ENCODE assay signal across 8 cellular contexts in the genomic region with DNA sequence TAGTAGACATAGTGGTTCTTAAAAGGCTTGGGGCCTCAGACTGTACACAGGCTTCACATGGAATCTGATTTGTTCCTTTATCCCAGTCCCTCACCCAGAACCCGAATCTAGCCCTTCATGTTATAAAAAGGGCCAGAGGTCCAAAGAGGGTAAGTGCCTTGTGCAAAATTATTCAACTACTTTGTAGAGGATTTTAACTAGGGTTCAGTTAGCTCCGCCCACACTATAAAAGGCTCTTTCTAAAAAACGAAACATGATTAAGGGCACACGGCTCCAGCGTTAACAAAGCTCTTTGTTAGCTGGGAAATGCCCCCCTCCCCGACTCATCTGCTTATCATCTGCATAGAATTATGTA. TPM values are rescaled to one million over a fixed set of nuclear protein-coding genes. Genes with fewer than 3 reads are reported as not detected.
A peak's percentile ranks its signal among the peaks of the same experiment; 100 is the strongest.
DNase-seq lines count a peak whose midpoint lies in the region; ATAC-seq and TF ChIP-seq lines count a peak whose summit lies in the region.

No MANE protein-coding gene starts in this region.

- H2AFZ ChIP-seq in KMS-11 (ENCODE audit: low read depth) = peak overlapping the region; percentile 84; the same call in 1 of the 2 replicates

- no peak overlapping the region for H3K27ac Mint-ChIP-seq in CD14-positive monocyte
- H3K27ac Mint-ChIP-seq in natural killer cell treated with Interleukin-12 subunit alpha and Interleukin-12 subunit beta and Interleukin-15 and Interleukin-18, amount 100 ng/mL, for 72 hours = peak overlapping the region; percentile 76 to 82

- intact Hi-C loops in CD14-positive monocyte (cut with micrococcal nuclease) = loop anchor here (2.0 to 5.0 kb wide), 2 partner anchors 113 to 534 kb away; no protein-coding TSS in a partner anchor

- DNase-seq in CD14-positive monocyte (ENCODE audit: low spot score) (no peak), cardiac fibroblast (ENCODE audit: low read depth in 2 of 2) (no peak), LoVo (ENCODE audit: low spot score) (no peak), ureter (ENCODE audit: low spot score) (no peak), NCI-H1092 treated with DMSO at 0.1 percent for 48 hours (lab: John Stamatoyannopoulos, UW) (no peak), NCI-H82 treated with DMSO at 0.1 percent for 48 hours (lab: John Stamatoyannopoulos, UW; ENCODE audit: unreplicated experiment) (no peak)
- DNase-seq in natural killer cell treated with Interleukin-12 subunit alpha and Interleukin-12 subunit beta and Interleukin-15 and Interleukin-18, amount 100 ng/mL, for 72 hours (ENCODE audit: low spot score) = no peak

- no peaks in the 10 kb centered on the region for H4K20me1 ChIP-seq in KMS-11 (ENCODE audit: insufficient read depth)

- no peaks in the 10 kb centered on the region for H3K27me3 ChIP-seq in KMS-11 (ENCODE audit: insufficient read depth, low read depth)

- peaks cover 52 to 70% (median 58%) of the 10 kb centered on the region in 3 donors for H3K27me3 Mint-ChIP-seq in CD14-positive monocyte (ENCODE audit: low read depth in 3 of 3)
- H3K27me3 Mint-ChIP-seq in natural killer cell treated with Interleukin-12 subunit alpha and Interleukin-12 subunit beta and Interleukin-15 and Interleukin-18, amount 100 ng/mL, for 72 hours = peaks cover 0 to 7% of the 10 kb centered on the region in 2 donors

- peaks cover 0 to 15% (median 6%) of the 10 kb centered on the region in 7 donors for H3K9me3 Mint-ChIP-seq in CD14-positive monocyte
- H3K9me3 Mint-ChIP-seq in natural killer cell treated with Interleukin-12 subunit alpha and Interleukin-12 subunit beta and Interleukin-15 and Interleukin-18, amount 100 ng/mL, for 72 hours = no peaks in the 10 kb centered on the region

- H3K4me2 ChIP-seq in KMS-11 = peak overlapping the region; percentile 69

- no peaks in the 10 kb centered on the region for H3K4me1 ChIP-seq in KMS-11 (ENCODE audit: low read depth, poor library complexity, severe bottlenecking)

- no peak for ATAC-seq in natural killer cell treated with Interleukin-12 subunit alpha and Interleukin-12 subunit beta and Interleukin-15 and Interleukin-18, amount 100 ng/mL, for 72 hours

- H3K4me3 Mint-ChIP-seq in CD14-positive monocyte = peak overlapping the region; percentile 81 to 93
- H3K4me3 Mint-ChIP-seq in natural killer cell treated with Interleukin-12 subunit alpha and Interleukin-12 subunit beta and Interleukin-15 and Interleukin-18, amount 100 ng/mL, for 72 hours = peak overlapping the region; percentile 88

- no peaks in the 10 kb centered on the region for H3K36me3 ChIP-seq in KMS-11 (ENCODE audit: insufficient read depth)

- no peaks in the 10 kb centered on the region for H3K79me2 ChIP-seq in KMS-11 (ENCODE audit: insufficient read depth, low read depth)

- H3K9ac ChIP-seq in KMS-11 = no peak overlapping the region

- H3K36me3 Mint-ChIP-seq in CD14-positive monocyte = peaks cover 6 to 11% of the 10 kb centered on the region in 2 donors
- H3K36me3 Mint-ChIP-seq in natural killer cell treated with Interleukin-12 subunit alpha and Interleukin-12 subunit beta and Interleukin-15 and Interleukin-18, amount 100 ng/mL, for 72 hours = peaks cover 6% of the 10 kb centered on the region

- H3K4me3 ChIP-seq in KMS-11 (IDR thresholded peaks at IDR 0.05; ENCODE audit: insufficient read depth, low read depth, low read length) (no peak overlapping the region), cardiac fibroblast (replicated peaks in 1 of 2; ENCODE audit: low read depth in 2 of 2, low read length in 2 of 2) (peak overlapping the region; percentile 24 to 42)

- no peak for TF ChIP-seq CTCF in CD14-positive monocyte (IDR thresholded peaks at IDR 0.05)
- no peak for TF ChIP-seq CTCF in KMS-11 (conservative IDR thresholded peaks at IDR 0.05; ENCODE audit: low read depth, low read length)
- TF ChIP-seq CTCF in cardiac fibroblast (IDR thresholded peaks at IDR 0.05; ENCODE audit: low read depth, low read length) = no peak

- peaks cover 31% of the 10 kb centered on the region for H3K4me1 Mint-ChIP-seq in CD14-positive monocyte
- H3K4me1 Mint-ChIP-seq in natural killer cell treated with Interleukin-12 subunit alpha and Interleukin-12 subunit beta and Interleukin-15 and Interleukin-18, amount 100 ng/mL, for 72 hours (ENCODE audit: low read depth in 2 of 2) = peaks cover 25 to 27% of the 10 kb centered on the region in 2 donors

- H3K27ac ChIP-seq in KMS-11 = no peak overlapping the region

RNA-seq across cellular contexts. Expression of a gene that starts 3.2 kb away (rescaled TPM):
- under 1 TPM; 0.18 to 0.22 TPM for polyA plus RNA-seq in CD14-positive monocyte
- 10 to 100 TPM; 14.1 to 19.2 TPM for total RNA-seq in natural killer cell treated with Interleukin-12 subunit alpha and Interleukin-12 subunit beta and Interleukin-15 and Interleukin-18, amount 100 ng/mL, for 72 hours
- 39.5 TPM for total RNA-seq in ureter

Comparison
In these comparisons a context has a peak if more than half of its experiments do, and no peak if none do; other contexts are left out.
1. H3K27ac Mint-ChIP-seq: peak in natural killer cell treated with Interleukin-12 subunit alpha and Interleukin-12 subunit beta and Interleukin-15 and Interleukin-18, amount 100 ng/mL, for 72 hours (2 of 2); none in CD14-positive monocyte (0 of 7).